ENCODE assay signal across 19 cellular contexts in the genomic region with DNA sequence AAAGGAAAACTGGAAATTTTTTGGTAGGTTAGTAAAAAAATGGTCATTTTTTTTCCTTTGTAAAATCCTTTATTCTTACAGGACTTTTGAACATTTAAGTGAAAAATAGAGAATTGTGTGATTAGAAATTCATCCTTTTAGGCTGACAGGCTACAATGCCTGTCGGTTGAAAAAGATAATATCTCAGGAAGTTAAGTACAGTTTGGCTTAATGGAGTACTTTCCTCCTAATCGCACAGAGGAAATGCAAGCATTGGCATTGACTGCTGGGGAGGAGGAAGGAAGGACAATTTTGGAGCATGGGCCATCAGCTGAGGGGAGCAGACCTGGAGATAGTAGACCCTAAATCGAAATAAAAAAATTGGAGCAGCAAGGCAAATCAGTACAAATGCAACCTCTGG.
"Had no signal": no experiment of that assay in that cellular context is flagged by ENCODE, and none has a peak within 500 bp of the region (broad histone marks: within the 10 kb centered on the region; RNA-seq: fewer than 3 reads in every experiment).

No MANE protein-coding gene starts in this region.

- H3K4me1 ChIP-seq: sigmoid colon had no signal

- H3K9me3 ChIP-seq: esophagus squamous epithelium, mucosa of descending colon, right atrium auricular region, sigmoid colon, stomach had no signal

- H3K27me3 ChIP-seq: dorsolateral prefrontal cortex, esophagus squamous epithelium, right atrium auricular region, sigmoid colon had no signal

- DNase-seq: cortex of kidney; dorsolateral prefrontal cortex; effector CD8-positive, alpha-beta T cell; esophagus squamous epithelium; foreskin fibroblast; left colon; left ventricle myocardium superior; mucosa of descending colon; naive thymus-derived CD8-positive, alpha-beta T cell; sigmoid colon; small intestine; stimulated activated CD4-positive, alpha-beta T cell treated with anti-CD3 and anti-CD28 coated beads, Interleukin-12 subunit alpha, Interleukin-12 subunit beta, amount 100 ng/mL, for 4 hours; stimulated activated naive CD4-positive, alpha-beta T cell; stomach; substantia nigra; trophoblast cell had no signal

- H3K9me3 Mint-ChIP-seq: naive thymus-derived CD8-positive, alpha-beta T cell; neural crest cell had no signal

- H3K36me3 Mint-ChIP-seq: naive thymus-derived CD8-positive, alpha-beta T cell had no signal

- H3K4me3 Mint-ChIP-seq: naive thymus-derived CD8-positive, alpha-beta T cell; neural crest cell had no signal

- H3K4me3 ChIP-seq: dorsolateral prefrontal cortex, esophagus squamous epithelium, lung, mucosa of descending colon, right atrium auricular region, sigmoid colon, stomach had no signal

- H3K36me3 ChIP-seq: esophagus squamous epithelium, right atrium auricular region, sigmoid colon, stomach had no signal

- H3K27ac ChIP-seq: dorsolateral prefrontal cortex, right atrium auricular region, sigmoid colon, stomach had no signal

- ATAC-seq: left colon; left ventricle myocardium superior; mucosa of descending colon; naive thymus-derived CD8-positive, alpha-beta T cell had no signal
